Comparison of ENCODE assay signal across 29 cellular contexts in genomic region chr21:43354016-43354420, GRCh38.
DNase-seq lines count a peak whose midpoint lies in the region; ATAC-seq, FAIRE-seq and TF ChIP-seq lines count a peak whose summit lies in the region.
"Had no signal": no experiment of that assay in that cellular context is flagged by ENCODE, and none has a peak within 500 bp of the region (broad histone marks: within the 10 kb centered on the region; RNA-seq: fewer than 3 reads in every experiment).

No MANE protein-coding gene starts in this region.

- no peaks in the 10 kb centered on the region for H3K4me1 Mint-ChIP-seq in WTC11

- no peak for TF ChIP-seq POLR2A in HepG2 (IDR thresholded peaks at IDR 0.05; ENCODE audit: insufficient read depth in 1 of 2, low read depth in 2 of 2, low read length in 2 of 2)
- TF ChIP-seq POLR2A in right lobe of liver (IDR thresholded peaks at IDR 0.05), result no peak

- no peaks in the 10 kb centered on the region for H3K27me3 Mint-ChIP-seq in WTC11 (ENCODE audit: low read depth)

- CTCF ChIA-PET in HepG2 (lab: Yijun Ruan, JAX; ENCODE audit: low intra/inter-chr PET ratio, low total read pairs), result no interaction called here
- CTCF ChIA-PET in WTC11 (lab: Charles Lee), result interaction anchor here (1.1 kb wide), 1 partner anchor 22 kb away, joined by 3 read pairs; no protein-coding TSS in a partner anchor

- H3K4me2 ChIP-seq in HepG2 (ENCODE audit: low read depth, low read length), result no peak overlapping the region; the same call in 1 of the 2 replicates
- H3K4me2 ChIP-seq: GM23338 had no signal

- H3K27ac ChIP-seq in HepG2 (ENCODE audit: extremely low read length, insufficient read depth, low read length), result no peak overlapping the region
- no peak overlapping the region for H3K27ac ChIP-seq in right lobe of liver
- no peak overlapping the region for H3K27ac ChIP-seq in foreskin keratinocyte
- peak overlapping the region in 1 of 10 donors; percentile 69 for H3K27ac ChIP-seq in heart right ventricle
- H3K27ac ChIP-seq: C4-2B, colonic mucosa, parathyroid adenoma, right atrium auricular region, thoracic aorta had no signal

- H3K4me1 ChIP-seq in HepG2 (ENCODE audit: insufficient read depth, low read length) (peaks cover 39% of the 10 kb centered on the region), right lobe of liver (no peaks in the 10 kb centered on the region), foreskin keratinocyte (no peaks in the 10 kb centered on the region), heart right ventricle (peaks cover 0 to 7% (median 5%) of the 10 kb centered on the region in 9 donors)
- H3K4me1 ChIP-seq: colonic mucosa, parathyroid adenoma had no signal

- H3K27ac Mint-ChIP-seq in WTC11, result no peak overlapping the region
- H3K27ac Mint-ChIP-seq: GM23338 had no signal

- H3K36me3 Mint-ChIP-seq in WTC11, result no peaks in the 10 kb centered on the region

- TF ChIP-seq RAD21 in HepG2 (CRISPR knock-in tag; IDR thresholded peaks at IDR 0.05), result no peak

- no peak overlapping the region for H2AFZ ChIP-seq in HepG2 (ENCODE audit: low read length)
- H2AFZ ChIP-seq: GM23338, parathyroid adenoma had no signal

- BruUV-seq in HepG2 (replicated peaks; lab: Mats Ljungman, UMichigan), result no TSS peak

- H3K9me3 ChIP-seq in HepG2 (ENCODE audit: low read length) (no peaks in the 10 kb centered on the region), right lobe of liver (no peaks in the 10 kb centered on the region), heart right ventricle (no peaks in the 10 kb centered on the region)
- H3K9me3 ChIP-seq: colonic mucosa, right atrium auricular region, thoracic aorta had no signal

- DNase-seq in HepG2 (ENCODE audit: low spot score) (no peak), right lobe of liver (no peak), NCI-H1417 treated with DMSO at 0.1 percent for 48 hours (lab: John Stamatoyannopoulos, UW) (peak; percentile 9), foreskin keratinocyte (no peak), WTC11 (ENCODE audit: low spot score) (no peak), germinal center (ENCODE audit: low spot score) (no peak), heart right ventricle (no peak)
- DNase-seq: activated CD4-positive, alpha-beta T cell treated with anti-CD3 and anti-CD28 coated beads, Interleukin-2, amount 50 U/mL, for 48 hours; activated gamma-delta T cell; amygdala; colonic mucosa; effector memory CD4-positive, alpha-beta T cell; erythroblast; foreskin fibroblast; hypothalamus; Kasumi-1; left ventricle myocardium superior; NCI-H187 treated with DMSO at 0.1 percent for 48 hours; NCI-H526 treated with DMSO at 0.1 percent for 48 hours; nephron progenitor cell; stimulated activated CD4-positive, alpha-beta T cell treated with anti-CD3 and anti-CD28 coated beads, Interleukin-4, amount 100 ng/mL, for 4 hours; stimulated activated naive CD8-positive, alpha-beta T cell treated with anti-CD3 and anti-CD28 coated beads, Interleukin-15, Interleukin-2, amounts not matched to agents 100 U/mL and 50 U/mL, for 24 hours had no signal

- TF ChIP-seq EP300 in HepG2 (IDR thresholded peaks at IDR 0.05; ENCODE audit: low read depth in 2 of 2, low read length in 2 of 2), result no peak
- no peak for TF ChIP-seq EP300 in HepG2 (CRISPR knock-in tag; IDR thresholded peaks at IDR 0.05; ENCODE audit: borderline replicate concordance)

- TF ChIP-seq CTCF in HepG2 (CRISPR knock-in tag; IDR thresholded peaks at IDR 0.05), result no peak
- no peak for TF ChIP-seq CTCF in right lobe of liver (IDR thresholded peaks at IDR 0.05)
- no peak for TF ChIP-seq CTCF in foreskin keratinocyte (conservative IDR thresholded peaks at IDR 0.05)
- no peak for TF ChIP-seq CTCF in WTC11 (IDR thresholded peaks at IDR 0.05)
- TF ChIP-seq CTCF in heart right ventricle (IDR thresholded peaks at IDR 0.05), result no peak

- H3K9me3 Mint-ChIP-seq in WTC11, result peaks cover 4% of the 10 kb centered on the region; the same call in 1 of the 2 replicates
- H3K9me3 Mint-ChIP-seq: GM23338, nephron progenitor cell had no signal

- H3K36me3 ChIP-seq in HepG2 (replicated peaks in 1 of 2; ENCODE audit: control insufficient read depth in 1 of 2, insufficient read depth in 2 of 2, low read length in 2 of 2) (no peaks in the 10 kb centered on the region), right lobe of liver (no peaks in the 10 kb centered on the region), heart right ventricle (peaks cover 0 to 3% (median 0%) of the 10 kb centered on the region in 9 donors)
- H3K36me3 ChIP-seq: colonic mucosa, right atrium auricular region, thoracic aorta had no signal

- ATAC-seq in HepG2, result peak; percentile 8
- ATAC-seq in right lobe of liver, result no peak
- peak; percentile 41 for ATAC-seq in foreskin keratinocyte
- ATAC-seq in WTC11, result no peak
- no peak for ATAC-seq in HG03521 (IDR thresholded peaks at IDR 0.05; ENCODE audit: unreplicated experiment)
- ATAC-seq in heart right ventricle, result no peak
- ATAC-seq: GM23338; left ventricle myocardium superior; stimulated activated naive CD8-positive, alpha-beta T cell treated with anti-CD3 and anti-CD28 coated beads, Interleukin-15, Interleukin-2, amounts not matched to agents 100 U/mL and 50 U/mL, for 24 hours had no signal

- H4K20me1 ChIP-seq in HepG2 (ENCODE audit: insufficient read depth, low read length), result no peaks in the 10 kb centered on the region

- H3K79me2 ChIP-seq in HepG2 (ENCODE audit: insufficient read depth, low read length), result no peaks in the 10 kb centered on the region
- H3K79me2 ChIP-seq: parathyroid adenoma had no signal

- in situ Hi-C loops in HepG2 (cut with HindIII; ENCODE audit: extremely low pct_ligation_motif_present, low pct_unique_long_range_greater_than_20kb), result no loop called here

- H3K4me3 ChIP-seq in HepG2 (replicated peaks in 1 of 3; ENCODE audit: insufficient read depth in 1 of 3, low read depth in 2 of 3, low read length in 3 of 3) (no peak overlapping the region), right lobe of liver (no peak overlapping the region), heart right ventricle (no peak overlapping the region)
- H3K4me3 ChIP-seq: colonic mucosa, GM23338, right atrium auricular region, thoracic aorta had no signal

- POLR2A ChIA-PET in HepG2 (lab: Yijun Ruan, JAX) (no interaction called here), WTC11 (lab: Charles Lee) (no interaction called here)

- peaks cover 2 to 24% of the 10 kb centered on the region in 2 experiments; a peak in 4 of 5 replicates for H3K27me3 ChIP-seq in HepG2 (ENCODE audit: control insufficient read depth in 1 of 2, insufficient read depth in 2 of 2, low read length in 2 of 2)
- H3K27me3 ChIP-seq in right lobe of liver, result no peaks in the 10 kb centered on the region
- H3K27me3 ChIP-seq in foreskin keratinocyte, result no peaks in the 10 kb centered on the region
- no peaks in the 10 kb centered on the region for H3K27me3 ChIP-seq in heart right ventricle
- H3K27me3 ChIP-seq: colonic mucosa, right atrium auricular region had no signal

- H3K4me3 Mint-ChIP-seq in WTC11, result no peak overlapping the region
- H3K4me3 Mint-ChIP-seq: GM23338, nephron progenitor cell had no signal

- WGBS in HepG2 (ENCODE audit: low lambda C conversion rate), result 24% methylated on average over 3 of the region's 15 CpGs
- WGBS in right lobe of liver (ENCODE audit: insufficient coverage, low coverage, low lambda C conversion rate, missing lambda C conversion rate), result 83% methylated on average over 1 of the region's 15 CpGs
- 93 to 96% methylated on average over 15 of the region's 15 CpGs for WGBS in heart right ventricle, 2 donors

- no peak for FAIRE-seq in HepG2 (lab: Jason Lieb, UNC)
- FAIRE-seq: HTR-8/SVneo had no signal

- no peak overlapping the region for H3K9ac ChIP-seq in HepG2 (ENCODE audit: insufficient read depth, low read depth, low read length)
- H3K9ac ChIP-seq: parathyroid adenoma had no signal

- intact Hi-C loops in HepG2 (cut with micrococcal nuclease; ENCODE audit: unreplicated experiment), result no loop called here
- intact Hi-C loops in right lobe of liver (cut with DNase I), result no loop called here
- intact Hi-C loops in heart right ventricle (cut with DNase I), result no loop called here

TF ChIP-seq in WTC11, 78 proteins besides CTCF, POLR2A, EP300 and RAD21:
- TF ChIP-seq, protein P1, sequence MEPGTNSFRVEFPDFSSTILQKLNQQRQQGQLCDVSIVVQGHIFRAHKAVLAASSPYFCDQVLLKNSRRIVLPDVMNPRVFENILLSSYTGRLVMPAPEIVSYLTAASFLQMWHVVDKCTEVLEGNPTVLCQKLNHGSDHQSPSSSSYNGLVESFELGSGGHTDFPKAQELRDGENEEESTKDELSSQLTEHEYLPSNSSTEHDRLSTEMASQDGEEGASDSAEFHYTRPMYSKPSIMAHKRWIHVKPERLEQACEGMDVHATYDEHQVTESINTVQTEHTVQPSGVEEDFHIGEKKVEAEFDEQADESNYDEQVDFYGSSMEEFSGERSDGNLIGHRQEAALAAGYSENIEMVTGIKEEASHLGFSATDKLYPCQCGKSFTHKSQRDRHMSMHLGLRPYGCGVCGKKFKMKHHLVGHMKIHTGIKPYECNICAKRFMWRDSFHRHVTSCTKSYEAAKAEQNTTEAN (CRISPR knock-in tag; IDR thresholded peaks at IDR 0.05), result no peak
- TF ChIP-seq RELA (CRISPR knock-in tag; IDR thresholded peaks at IDR 0.05; ENCODE audit: borderline replicate concordance) (no peak), ZNF317 (CRISPR knock-in tag; IDR thresholded peaks at IDR 0.05; ENCODE audit: borderline replicate concordance, low read depth) (no peak), ZNF219 (CRISPR knock-in tag; IDR thresholded peaks at IDR 0.05; ENCODE audit: borderline replicate concordance) (no peak), TEAD4 (CRISPR knock-in tag; IDR thresholded peaks at IDR 0.05) (no peak), GTF2I (CRISPR knock-in tag; conservative IDR thresholded peaks at IDR 0.05) (no peak), ZMAT4 (CRISPR knock-in tag; IDR thresholded peaks at IDR 0.05) (no peak), SOX15 (CRISPR knock-in tag; IDR thresholded peaks at IDR 0.05) (no peak)
- TF ChIP-seq, protein P2, sequence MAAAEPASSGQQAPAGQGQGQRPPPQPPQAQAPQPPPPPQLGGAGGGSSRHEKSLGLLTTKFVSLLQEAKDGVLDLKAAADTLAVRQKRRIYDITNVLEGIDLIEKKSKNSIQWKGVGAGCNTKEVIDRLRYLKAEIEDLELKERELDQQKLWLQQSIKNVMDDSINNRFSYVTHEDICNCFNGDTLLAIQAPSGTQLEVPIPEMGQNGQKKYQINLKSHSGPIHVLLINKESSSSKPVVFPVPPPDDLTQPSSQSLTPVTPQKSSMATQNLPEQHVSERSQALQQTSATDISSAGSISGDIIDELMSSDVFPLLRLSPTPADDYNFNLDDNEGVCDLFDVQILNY (CRISPR knock-in tag; IDR thresholded peaks at IDR 0.05), result no peak

Comparison
In these comparisons a context has a peak if more than half of its experiments do, and no peak if none do; other contexts are left out.
1. ATAC-seq: peak in HepG2 (single experiment) and foreskin keratinocyte (single experiment); none in right lobe of liver (0 of 4), WTC11 (single experiment), HG03521 (single experiment) and heart right ventricle (0 of 8).